ENCODE assay signal across 8 cellular contexts in the genomic region with DNA sequence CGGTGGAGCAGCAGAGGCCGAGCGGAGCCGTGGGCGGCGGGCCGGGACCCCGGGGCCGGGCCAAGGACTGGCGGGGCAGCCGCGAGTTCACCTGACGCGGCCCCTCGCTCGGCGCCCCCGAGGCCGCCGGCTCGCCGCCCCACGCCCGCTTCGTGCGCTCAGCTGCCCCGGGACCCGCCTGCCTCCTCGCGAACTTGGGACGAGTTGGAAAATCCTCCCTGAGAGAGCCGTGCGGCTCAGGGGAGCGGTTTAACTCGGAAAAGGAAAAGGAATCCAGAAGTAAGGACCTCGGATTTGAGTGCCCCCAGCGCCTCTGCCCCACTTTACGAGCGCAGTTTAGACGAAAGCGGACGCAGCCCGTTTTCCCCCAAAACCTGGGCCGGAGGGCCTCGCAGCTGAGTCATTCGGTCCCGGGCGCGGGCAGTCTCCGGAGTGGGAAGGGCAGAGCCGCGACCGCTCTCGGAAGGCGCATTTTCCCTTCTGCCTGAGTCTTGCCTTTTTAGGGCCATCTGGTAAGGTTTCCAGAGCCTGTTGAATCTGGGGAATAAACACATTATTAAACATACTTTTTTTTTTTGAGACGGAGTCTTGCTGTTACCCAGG. TPM values are rescaled to one million over a fixed set of nuclear protein-coding genes. Genes with fewer than 3 reads are reported as not detected.
DNase-seq lines count a peak whose midpoint lies in the region; ATAC-seq and TF ChIP-seq lines count a peak whose summit lies in the region.

No MANE protein-coding gene starts in this region.

- H3K27ac ChIP-seq in GM23338 (ENCODE audit: low read depth): peak overlapping the region; percentile 99
- H3K27ac ChIP-seq in muscle layer of colon (ENCODE audit: low read depth, low read length): peak overlapping the region; percentile 98

- H3K9me2 ChIP-seq in GM23338 (ENCODE audit: insufficient read depth): no peaks in the 10 kb centered on the region; the same call in 1 of the 2 replicates

- H3K27ac Mint-ChIP-seq in GM23338: peak overlapping the region; percentile 98

- peak overlapping the region; percentile 87 for H3K4me2 ChIP-seq in GM23338

- H3K9me3 ChIP-seq in muscle layer of colon (ENCODE audit: low read length): no peaks in the 10 kb centered on the region

- peak overlapping the region; percentile 90 for H3K4me3 ChIP-seq in BJ (ENCODE audit: low read depth, low read length)
- H3K4me3 ChIP-seq in GM23338: peak overlapping the region; percentile 91
- H3K4me3 ChIP-seq in epithelial cell of proximal tubule (ENCODE audit: low read depth, low read length): peak overlapping the region; percentile 64
- H3K4me3 ChIP-seq in muscle layer of colon (ENCODE audit: low read depth in 1 of 2, low read length in 2 of 2): peak overlapping the region; percentile 76 to 88

- peak; percentile 20 for DNase-seq in BJ (ENCODE audit: low read depth)
- peak; percentile 59 for DNase-seq in GM23338 (ENCODE audit: low spot score)
- peak; percentile 58 for DNase-seq in NCI-H2227 (lab: John Stamatoyannopoulos, UW; ENCODE audit: unreplicated experiment)
- DNase-seq in activated T-cell treated with anti-CD3 and anti-CD28 coated beads for 4 hours: peak; percentile 39
- DNase-seq in epithelial cell of proximal tubule (ENCODE audit: low read depth): no peak
- peak; percentile 32 for DNase-seq in stimulated activated CD8-positive, alpha-beta memory T cell treated with anti-CD3 and anti-CD28 coated beads, Interleukin-7, amount 100 ng/mL, for 24 hours (ENCODE audit: low read depth)

- H3K79me2 ChIP-seq in GM23338 (replicated peaks; ENCODE audit: insufficient read depth): peaks cover 42% of the 10 kb centered on the region

- POLR2A ChIA-PET in BJ (lab: Charles Lee): no interaction called here

- peaks cover 3% of the 10 kb centered on the region; the same call in 1 of the 2 replicates for H3K4me1 ChIP-seq in GM23338 (ENCODE audit: insufficient read depth)
- H3K4me1 ChIP-seq in muscle layer of colon (ENCODE audit: insufficient read depth, low read length): peaks cover 16% of the 10 kb centered on the region

- peaks cover 4% of the 10 kb centered on the region; the same call in 2 of the 3 replicates for H3K9me3 Mint-ChIP-seq in GM23338

- H4K20me1 ChIP-seq in GM23338 (replicated peaks; ENCODE audit: insufficient read depth): no peaks in the 10 kb centered on the region

- H3K36me3 ChIP-seq in BJ (ENCODE audit: control insufficient read depth, insufficient read depth, low read length): no peaks in the 10 kb centered on the region
- no peaks in the 10 kb centered on the region for H3K36me3 ChIP-seq in GM23338 (ENCODE audit: insufficient read depth)
- H3K36me3 ChIP-seq in muscle layer of colon (ENCODE audit: insufficient read depth, low read length): no peaks in the 10 kb centered on the region

- H3K4me1 Mint-ChIP-seq in GM23338: peaks cover 4% of the 10 kb centered on the region

- H3F3A ChIP-seq in GM23338 (replicated peaks; ENCODE audit: low read depth): peaks cover 5% of the 10 kb centered on the region; the same call in 1 of the 2 replicates

- no peaks in the 10 kb centered on the region for H3K27me3 ChIP-seq in BJ (ENCODE audit: control insufficient read depth, insufficient read depth, low read length)
- no peaks in the 10 kb centered on the region for H3K27me3 ChIP-seq in GM23338 (ENCODE audit: insufficient read depth)
- no peaks in the 10 kb centered on the region for H3K27me3 ChIP-seq in muscle layer of colon (ENCODE audit: control insufficient read depth in 1 of 2, insufficient read depth in 2 of 2, low read length in 2 of 2)

- CTCF ChIA-PET in BJ (lab: Yijun Ruan, JAX): interaction anchor here (0.7 to 14.6 kb wide), 6 partner anchors 10 to 783 kb away, joined by 3 to 239 read pairs (median 6); no protein-coding TSS in a partner anchor

- H3K27me3 Mint-ChIP-seq in GM23338 (ENCODE audit: insufficient read depth, low read depth, poor library complexity): no peaks in the 10 kb centered on the region

- ATAC-seq in GM23338 (peak; percentile 16), GM19467 (IDR thresholded peaks at IDR 0.05; ENCODE audit: unreplicated experiment) (no peak)

- H2AFZ ChIP-seq in GM23338: peak overlapping the region; percentile 84

- H3K9ac ChIP-seq in muscle layer of colon (ENCODE audit: low read length): peak overlapping the region; percentile 94

- TF ChIP-seq CTCF in BJ (IDR thresholded peaks at IDR 0.05; ENCODE audit: insufficient read depth, low read depth, low read length) (no peak), GM23338 (conservative IDR thresholded peaks at IDR 0.05; ENCODE audit: low read depth in 2 of 2) (no peak), epithelial cell of proximal tubule (conservative IDR thresholded peaks at IDR 0.05; ENCODE audit: low read depth, low read length) (peak; percentile 2)

- H3K4me3 Mint-ChIP-seq in GM23338: peak overlapping the region; percentile 89

- H3K36me3 Mint-ChIP-seq in GM23338 (ENCODE audit: low read depth): peaks cover 4% of the 10 kb centered on the region; the same call in 2 of the 3 replicates

TF ChIP-seq in GM23338, 12 proteins besides CTCF, POLR2A, EP300 and RAD21:
- no peak for TF ChIP-seq ZNF331 (CRISPR knock-in tag; IDR thresholded peaks at IDR 0.05; ENCODE audit: low read depth)
- TF ChIP-seq, protein P1, sequence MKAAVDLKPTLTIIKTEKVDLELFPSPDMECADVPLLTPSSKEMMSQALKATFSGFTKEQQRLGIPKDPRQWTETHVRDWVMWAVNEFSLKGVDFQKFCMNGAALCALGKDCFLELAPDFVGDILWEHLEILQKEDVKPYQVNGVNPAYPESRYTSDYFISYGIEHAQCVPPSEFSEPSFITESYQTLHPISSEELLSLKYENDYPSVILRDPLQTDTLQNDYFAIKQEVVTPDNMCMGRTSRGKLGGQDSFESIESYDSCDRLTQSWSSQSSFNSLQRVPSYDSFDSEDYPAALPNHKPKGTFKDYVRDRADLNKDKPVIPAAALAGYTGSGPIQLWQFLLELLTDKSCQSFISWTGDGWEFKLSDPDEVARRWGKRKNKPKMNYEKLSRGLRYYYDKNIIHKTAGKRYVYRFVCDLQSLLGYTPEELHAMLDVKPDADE (IDR thresholded peaks at IDR 0.05): no peak

RNA-seq across cellular contexts. Expression of gene CREM, which starts 0.7 kb away (rescaled TPM):
- 20.5 and 28.8 TPM in 2 replicates for polyA plus RNA-seq in BJ (2011; rRNA removed)
- 6.8 and 12.7 TPM in 2 replicates for polyA minus RNA-seq in BJ (2011; rRNA and poly(A)+ RNA removed)
- 40.9 and 68.9 TPM in 2 replicates for total RNA-seq in GM23338 (2014; rRNA removed; shearing (Covaris generic))
- polyA plus RNA-seq in GM23338 (2016; fragmentation: Nextera tagmentation; extraction: Ambion mirVana): 41.1 and 43.8 TPM in 2 replicates
- total RNA-seq in epithelial cell of proximal tubule: 26.9 and 32.3 TPM in 2 replicates

RNA-seq across cellular contexts. Expression of gene CUL2, which starts 37.2 kb away (rescaled TPM):
- polyA plus RNA-seq in BJ (2011; rRNA removed): 9.4 and 20.7 TPM in 2 replicates
- 10.3 and 12.1 TPM in 2 replicates for polyA minus RNA-seq in BJ (2011; rRNA and poly(A)+ RNA removed)
- total RNA-seq in GM23338 (2014; rRNA removed; shearing (Covaris generic)): 32.9 and 38.3 TPM in 2 replicates
- 10.1 and 17.2 TPM in 2 replicates for polyA plus RNA-seq in GM23338 (2016; fragmentation: Nextera tagmentation; extraction: Ambion mirVana)
- 23.7 and 24.8 TPM in 2 replicates for total RNA-seq in epithelial cell of proximal tubule
